ENCODE assay signal across 8 cellular contexts in the genomic region with DNA sequence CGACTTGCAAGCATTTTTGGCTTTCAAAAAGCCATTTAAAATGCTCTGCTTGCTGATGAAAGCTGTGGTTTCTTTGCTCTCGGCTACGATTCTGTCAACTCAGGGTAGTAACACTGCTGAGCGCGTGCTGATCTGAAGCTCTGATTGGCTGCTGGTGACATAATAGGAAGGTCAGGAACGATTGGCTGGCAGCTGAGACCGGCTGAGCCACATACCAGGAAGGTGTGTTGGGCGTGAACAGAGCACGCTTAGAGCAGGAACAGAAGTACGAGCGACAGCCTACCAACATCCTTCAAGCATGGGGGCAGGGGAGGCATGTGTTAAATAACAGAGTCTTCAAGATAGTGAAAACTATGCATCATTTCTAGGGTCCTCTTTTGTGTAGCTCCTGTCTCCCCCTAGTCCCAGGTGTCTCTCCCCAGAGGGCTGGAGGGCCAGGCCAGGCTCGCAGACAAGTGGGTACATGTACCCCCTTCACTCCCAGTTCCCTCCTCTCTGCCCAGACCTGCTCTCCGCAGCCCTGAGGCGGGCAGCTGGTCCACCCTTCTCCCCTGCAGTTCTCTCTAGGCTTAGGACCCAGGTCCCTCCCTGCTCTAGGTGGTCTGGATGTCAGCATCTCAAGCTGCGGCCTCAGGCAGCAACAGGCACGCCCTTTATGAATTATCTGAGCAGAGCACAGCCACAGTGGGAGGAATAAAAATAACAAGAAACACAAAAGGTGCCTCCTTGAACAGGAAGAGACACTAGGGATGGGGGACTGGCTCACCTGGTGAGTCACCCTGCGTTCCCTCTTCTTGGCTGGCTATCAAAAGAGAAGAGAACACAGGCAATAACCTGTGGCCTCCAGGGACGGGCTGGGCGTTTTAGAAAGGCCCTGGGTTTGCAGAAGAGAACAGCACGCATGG.
A peak's percentile ranks its signal among the peaks of the same experiment; 100 is the strongest.
DNase-seq lines count a peak whose midpoint lies in the region; ATAC-seq and TF ChIP-seq lines count a peak whose summit lies in the region.

No MANE protein-coding gene starts in this region.

- H3K27me3 ChIP-seq in A673 (replicated peaks; ENCODE audit: insufficient read depth, low read depth, low read length, poor library complexity): no peaks in the 10 kb centered on the region
- H3K27me3 ChIP-seq in duodenal mucosa (ENCODE audit: control insufficient read depth in 1 of 2, insufficient read depth in 2 of 2, low read length in 2 of 2): no peaks in the 10 kb centered on the region

- H3K36me3 ChIP-seq in A673 (ENCODE audit: insufficient read depth, low read length, poor library complexity, severe bottlenecking) (no peaks in the 10 kb centered on the region), duodenal mucosa (ENCODE audit: control insufficient read depth in 1 of 2, insufficient read depth in 2 of 2, low read length in 2 of 2) (no peaks in the 10 kb centered on the region)

- H3K4me3 ChIP-seq in A673 (ENCODE audit: low read depth, low read length, poor library complexity, severe bottlenecking) (no peak overlapping the region), duodenal mucosa (ENCODE audit: low read depth in 1 of 2, low read length in 2 of 2) (peak overlapping the region; percentile 44 to 59)

- ATAC-seq in GM18870 (IDR thresholded peaks at IDR 0.05; ENCODE audit: unreplicated experiment) (peak; percentile 98), HG03108 (IDR thresholded peaks at IDR 0.05; ENCODE audit: unreplicated experiment) (peak; percentile 90)

- POLR2A ChIA-PET in A673 (lab: Charles Lee; ENCODE audit: low non-redundant PET): no interaction called here

- CTCF ChIA-PET in A673 (lab: Charles Lee): no interaction called here

- intact Hi-C loops in A673 (cut with micrococcal nuclease; ENCODE audit: unreplicated experiment): no loop called here

- H3K4me1 ChIP-seq in A673 (ENCODE audit: insufficient read depth, low read length, poor library complexity, severe bottlenecking): no peaks in the 10 kb centered on the region
- H3K4me1 ChIP-seq in duodenal mucosa (ENCODE audit: control insufficient read depth in 1 of 2, insufficient read depth in 2 of 2, low read length in 2 of 2): peaks cover 10 to 12% of the 10 kb centered on the region in 2 donors

- no TSS peak for BruUV-seq in A673 (replicated peaks; lab: Mats Ljungman, UMichigan)

- DNase-seq in A673 (ENCODE audit: low spot score) (peak; percentile 63), NCI-H345 (lab: John Stamatoyannopoulos, UW) (peak; percentile 90), lung microvascular endothelial cell (ENCODE audit: low read depth in 2 of 2) (peak; percentile 87 to 94)
- DNase-seq in activated CD4-positive, alpha-beta T cell treated with anti-CD3 and anti-CD28 coated beads, Interleukin-2, amount 50 U/mL, for 48 hours: peak; percentile 63 to 74
- DNase-seq in stimulated activated CD8-positive, alpha-beta memory T cell treated with anti-CD3 and anti-CD28 coated beads, Interleukin-12 subunit alpha, Interleukin-12 subunit beta, amount 100 ng/mL, for 24 hours (ENCODE audit: extremely low read depth): peak; percentile 33

- H3K27ac ChIP-seq in A673 (ENCODE audit: low read depth, low read length, poor library complexity, severe bottlenecking) (no peak overlapping the region), duodenal mucosa (ENCODE audit: low read depth, low read length) (no peak overlapping the region)

- no peak for TF ChIP-seq CTCF in A673 (conservative IDR thresholded peaks at IDR 0.05; ENCODE audit: low read depth, low read length)

- peak overlapping the region; percentile 37 to 51 for H3K9ac ChIP-seq in duodenal mucosa (ENCODE audit: low read depth in 1 of 2, low read length in 2 of 2)

- H3K9me3 ChIP-seq in A673 (ENCODE audit: low read depth, low read length, poor library complexity, severe bottlenecking): no peaks in the 10 kb centered on the region
- no peaks in the 10 kb centered on the region for H3K9me3 ChIP-seq in duodenal mucosa (ENCODE audit: control insufficient read depth in 1 of 2, low read length in 2 of 2)

Comparison
In these comparisons a context has a peak if more than half of its experiments do, and no peak if none do; other contexts are left out.
1. DNase-seq: peak in every context shown above with its lines; median percentile 90 in lung microvascular endothelial cell; 90 in NCI-H345; 68 in activated CD4-positive, alpha-beta T cell treated with anti-CD3 and anti-CD28 coated beads, Interleukin-2, amount 50 U/mL, for 48 hours; 63 in A673; 33 in stimulated activated CD8-positive, alpha-beta memory T cell treated with anti-CD3 and anti-CD28 coated beads, Interleukin-12 subunit alpha, Interleukin-12 subunit beta, amount 100 ng/mL, for 24 hours.